8 cellular contexts compared by ENCODE assay signal in the genomic region with DNA sequence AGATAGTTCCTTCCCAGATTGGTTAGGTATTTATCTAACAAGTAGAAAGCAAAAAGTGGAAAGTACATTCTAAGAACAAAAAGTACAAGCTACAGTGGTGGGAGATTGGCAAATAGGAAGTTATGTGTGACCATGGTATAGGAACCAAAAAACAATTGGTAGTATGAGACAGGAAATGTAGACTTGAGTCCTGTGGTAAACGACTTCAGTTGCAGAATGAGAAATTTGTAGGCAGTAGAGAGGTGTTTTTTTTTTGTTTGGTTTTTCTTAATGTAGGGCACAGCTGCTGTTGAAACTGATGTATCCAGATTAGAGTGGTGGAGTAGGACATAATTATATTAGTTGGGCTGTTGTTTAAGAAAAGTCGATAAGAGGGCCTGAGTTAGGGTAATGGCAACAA.
A peak's percentile ranks its signal among the peaks of the same experiment; 100 is the strongest.
DNase-seq lines count a peak whose midpoint lies in the region; ATAC-seq, FAIRE-seq and TF ChIP-seq lines count a peak whose summit lies in the region.

No MANE protein-coding gene starts in this region.

- H2AFZ ChIP-seq in GM12878 (ENCODE audit: control insufficient read depth, low read depth, low read length) = no peak overlapping the region; the same call in 1 of the 2 replicates

- peaks cover 29% of the 10 kb centered on the region for H3K4me1 ChIP-seq in CD4-positive, alpha-beta memory T cell (ENCODE audit: insufficient read depth, low read length)
- no peaks in the 10 kb centered on the region; the same call in 1 of the 2 replicates for H3K4me1 ChIP-seq in GM12878 (ENCODE audit: control insufficient read depth, insufficient read depth, low read length)

- no peaks in the 10 kb centered on the region for H3K27me3 ChIP-seq in CD4-positive, alpha-beta memory T cell (ENCODE audit: insufficient read depth, low read length)
- H3K27me3 ChIP-seq in GM12878 (replicated peaks in 1 of 2; ENCODE audit: control insufficient read depth in 2 of 2, insufficient read depth in 2 of 2, low read length in 1 of 2) = no peaks in the 10 kb centered on the region

- peaks cover 16 to 34% (median 22%) of the 10 kb centered on the region in 4 donors for H3K4me1 Mint-ChIP-seq in CD4-positive, alpha-beta memory T cell

- H3K9me3 Mint-ChIP-seq in CD4-positive, alpha-beta memory T cell = peaks cover 0 to 2% (median 0%) of the 10 kb centered on the region in 8 donors

- peak in 4 of 5 donors; percentile 50 to 75 (median 63) for DNase-seq in CD4-positive, alpha-beta memory T cell
- peak; percentile 90 for DNase-seq in GM12878 (ENCODE audit: low read depth, low spot score)
- DNase-seq in NCI-H1694 (lab: John Stamatoyannopoulos, UW) = no peak
- no peak for DNase-seq in activated CD4-positive, alpha-beta T cell treated with anti-CD3 and anti-CD28 coated beads for 48 hours
- DNase-seq in AG08396 (ENCODE audit: low spot score) = no peak
- no peak for DNase-seq in anterior cingulate cortex (lab: John Stamatoyannopoulos, UW)

- TF ChIP-seq POLR2A in GM12878 (IDR thresholded peaks at IDR 0.05; ENCODE audit: low read depth, low read length) = no peak

- POLR2A ChIA-PET in CD4-positive, alpha-beta memory T cell (lab: Charles Lee; ENCODE audit: partially characterized antibody) = interaction anchor here (0.9 kb wide), 1 partner anchor 73 kb away, joined by 4 read pairs; the partner anchor contains the start of gene RASA1
- POLR2A ChIA-PET in GM12878 (lab: Charles Lee) = interaction anchor here (0.8 kb wide), 1 partner anchor 70 kb away, joined by 5 read pairs; no protein-coding TSS in a partner anchor

- TF ChIP-seq CTCF in GM12878 (IDR thresholded peaks at IDR 0.05 in 2 of 3, conservative IDR thresholded peaks at IDR 0.05 in 1 of 3; ENCODE audit: control insufficient read depth in 2 of 3, extremely low read depth in 1 of 3, insufficient read depth in 1 of 3, low read depth in 3 of 3, low read length in 3 of 3) = no peak

- ATAC-seq in GM19438 (IDR thresholded peaks at IDR 0.05; ENCODE audit: low read depth, unreplicated experiment) (peak; percentile 100), HG03354 (IDR thresholded peaks at IDR 0.05; ENCODE audit: poor library complexity, severe bottlenecking, unreplicated experiment) (peak; percentile 100), GM12878 (peak; percentile 98)

- peak overlapping the region; percentile 59 to 84 (median 74) for H3K4me3 Mint-ChIP-seq in CD4-positive, alpha-beta memory T cell

- no TSS peak for BruUV-seq in GM12878 (replicated peaks; lab: Mats Ljungman, UMichigan)

- no peak for TF ChIP-seq EP300 in GM12878 (IDR thresholded peaks at IDR 0.05; ENCODE audit: borderline replicate concordance in 1 of 2, control insufficient read depth in 1 of 2, low read depth in 2 of 2, low read length in 2 of 2)

- no peaks in the 10 kb centered on the region for H3K79me2 ChIP-seq in GM12878 (ENCODE audit: control insufficient read depth, insufficient read depth, low read length)

- H3K4me2 ChIP-seq in GM12878 (ENCODE audit: control insufficient read depth, insufficient read depth) = peak overlapping the region; percentile 69

- H3K27ac Mint-ChIP-seq in CD4-positive, alpha-beta memory T cell = peak overlapping the region; percentile 65 to 96 (median 85)

- SMC1A ChIA-PET in GM12878 (lab: Charles Lee; ENCODE audit: uncharacterized antibody, unreplicated experiment) = interaction anchor here (0.6 to 1.9 kb wide), 9 partner anchors 26 to 238 kb away, joined by 3 to 7 read pairs (median 4); partner anchors contain the start of gene RASA1

- H3K27me3 Mint-ChIP-seq in CD4-positive, alpha-beta memory T cell = no peaks in the 10 kb centered on the region

- H3K27ac ChIP-seq in CD4-positive, alpha-beta memory T cell (ENCODE audit: low read depth, low read length) = peak overlapping the region; percentile 56
- peak overlapping the region; percentile 61 for H3K27ac ChIP-seq in GM12878 (ENCODE audit: control insufficient read depth, insufficient read depth)

- H3K9me3 ChIP-seq in CD4-positive, alpha-beta memory T cell (ENCODE audit: control insufficient read depth in 1 of 2, low read length in 2 of 2) = no peaks in the 10 kb centered on the region
- peaks cover 2% of the 10 kb centered on the region; the same call in 1 of the 3 replicates for H3K9me3 ChIP-seq in GM12878 (replicated peaks; ENCODE audit: control insufficient read depth, insufficient read depth, low read length)

- no peak overlapping the region for H3K4me3 ChIP-seq in CD4-positive, alpha-beta memory T cell (ENCODE audit: low read length in 2 of 2)
- H3K4me3 ChIP-seq in GM12878 = no peak overlapping the region

- H4K20me1 ChIP-seq in GM12878 (ENCODE audit: control insufficient read depth, insufficient read depth) = no peaks in the 10 kb centered on the region

- H3K36me3 Mint-ChIP-seq in CD4-positive, alpha-beta memory T cell = peaks cover 33 to 43% of the 10 kb centered on the region in 2 donors

- in situ Hi-C loops in GM12878 (cut with MboI) = no loop called here

- H3K9ac ChIP-seq in GM12878 (ENCODE audit: control insufficient read depth, insufficient read depth, low read length) = no peak overlapping the region

- peak; percentile 11; the same call in 1 of the 2 replicates for TF ChIP-seq RAD21 in GM12878 (IDR thresholded peaks at IDR 0.05; ENCODE audit: insufficient read depth, low read depth, low read length)

- CTCF ChIA-PET in CD4-positive, alpha-beta memory T cell (lab: Charles Lee; ENCODE audit: partially characterized antibody) = no interaction called here
- CTCF ChIA-PET in GM12878 (lab: Yijun Ruan, JAX) = interaction anchor here (1.1 kb wide), 1 partner anchor 47 kb away, joined by 4 read pairs; no protein-coding TSS in a partner anchor

- H3K36me3 ChIP-seq in CD4-positive, alpha-beta memory T cell (ENCODE audit: insufficient read depth, low read length) = no peaks in the 10 kb centered on the region
- H3K36me3 ChIP-seq in GM12878 (ENCODE audit: control insufficient read depth in 2 of 2, insufficient read depth in 2 of 2, low read length in 1 of 2) = peaks cover 1 to 35% of the 10 kb centered on the region in 2 experiments; a peak in 3 of 4 replicates

- 15% methylated on average over 2 of the region's 2 CpGs for WGBS in GM12878 (ENCODE audit: insufficient coverage, insufficient replicate concordance, low lambda C conversion rate, missing lambda C conversion rate)

- RAD21 ChIA-PET in GM12878 (lab: Charles Lee; ENCODE audit: unreplicated experiment) = interaction anchor here (0.7 to 1.6 kb wide), 2 partner anchors 80 to 270 kb away, joined by 3 to 5 read pairs; no protein-coding TSS in a partner anchor

- intact Hi-C loops in CD4-positive, alpha-beta memory T cell (cut with micrococcal nuclease) = loop anchor here (2.0 to 5.0 kb wide), 5 partner anchors 18 to 370 kb away; partner anchors contain the start of gene RASA1
- intact Hi-C loops in GM12878 (cut with micrococcal nuclease; ENCODE audit: unreplicated experiment) = loop anchor here (1.0 kb wide), 1 partner anchor 109 kb away; no protein-coding TSS in a partner anchor

- peak; percentile 73 for FAIRE-seq in GM12878 (lab: Jason Lieb, UNC)

TF ChIP-seq in GM12878, 131 proteins besides CTCF, POLR2A, EP300 and RAD21 (continues in another document):
- TF ChIP-seq MTA2 (IDR thresholded peaks at IDR 0.05; ENCODE audit: low read depth) (0 out of 2 replicates have a peak, but pooled peaks have one; percentile 40), MLLT1 (IDR thresholded peaks at IDR 0.05) (peak; percentile 69; the same call in 1 of the 2 replicates), HCFC1 (IDR thresholded peaks at IDR 0.05; ENCODE audit: low read length) (no peak), GABPA (IDR thresholded peaks at IDR 0.05; ENCODE audit: low read depth) (peak; percentile 67), FOXM1 (IDR thresholded peaks at IDR 0.05; ENCODE audit: low read depth, low read length) (peak; percentile 71; the same call in 1 of the 2 replicates), ZNF274 (IDR thresholded peaks at IDR 0.05; ENCODE audit: insufficient read depth, insufficient read length) (no peak)
- TF ChIP-seq, protein P1, sequence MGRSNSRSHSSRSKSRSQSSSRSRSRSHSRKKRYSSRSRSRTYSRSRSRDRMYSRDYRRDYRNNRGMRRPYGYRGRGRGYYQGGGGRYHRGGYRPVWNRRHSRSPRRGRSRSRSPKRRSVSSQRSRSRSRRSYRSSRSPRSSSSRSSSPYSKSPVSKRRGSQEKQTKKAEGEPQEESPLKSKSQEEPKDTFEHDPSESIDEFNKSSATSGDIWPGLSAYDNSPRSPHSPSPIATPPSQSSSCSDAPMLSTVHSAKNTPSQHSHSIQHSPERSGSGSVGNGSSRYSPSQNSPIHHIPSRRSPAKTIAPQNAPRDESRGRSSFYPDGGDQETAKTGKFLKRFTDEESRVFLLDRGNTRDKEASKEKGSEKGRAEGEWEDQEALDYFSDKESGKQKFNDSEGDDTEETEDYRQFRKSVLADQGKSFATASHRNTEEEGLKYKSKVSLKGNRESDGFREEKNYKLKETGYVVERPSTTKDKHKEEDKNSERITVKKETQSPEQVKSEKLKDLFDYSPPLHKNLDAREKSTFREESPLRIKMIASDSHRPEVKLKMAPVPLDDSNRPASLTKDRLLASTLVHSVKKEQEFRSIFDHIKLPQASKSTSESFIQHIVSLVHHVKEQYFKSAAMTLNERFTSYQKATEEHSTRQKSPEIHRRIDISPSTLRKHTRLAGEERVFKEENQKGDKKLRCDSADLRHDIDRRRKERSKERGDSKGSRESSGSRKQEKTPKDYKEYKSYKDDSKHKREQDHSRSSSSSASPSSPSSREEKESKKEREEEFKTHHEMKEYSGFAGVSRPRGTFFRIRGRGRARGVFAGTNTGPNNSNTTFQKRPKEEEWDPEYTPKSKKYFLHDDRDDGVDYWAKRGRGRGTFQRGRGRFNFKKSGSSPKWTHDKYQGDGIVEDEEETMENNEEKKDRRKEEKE (IDR thresholded peaks at IDR 0.05) = no peak

Comparison
In these comparisons a context has a peak if more than half of its experiments do, and no peak if none do; other contexts are left out.
1. DNase-seq: peak in CD4-positive, alpha-beta memory T cell (4 of 5) and GM12878 (single experiment); none in NCI-H1694 (single experiment), activated CD4-positive, alpha-beta T cell treated with anti-CD3 and anti-CD28 coated beads for 48 hours (single experiment), AG08396 (single experiment) and anterior cingulate cortex (0 of 58).
2. Peak in every context shown above with its lines, with median percentiles within 50 percentile points of each other: ATAC-seq.